Comparison of ENCODE assay signal across 26 cellular contexts in genomic region chr14:50026396-50026795, GRCh38.
"Had no signal": no experiment of that assay in that cellular context is flagged by ENCODE, and none has a peak within 500 bp of the region (broad histone marks: within the 10 kb centered on the region; RNA-seq: fewer than 3 reads in every experiment).

No MANE protein-coding gene starts in this region.

- DNase-seq: activated B cell treated with CpG ODN at 0.5 μM for 24 hours; activated CD8-positive, alpha-beta memory T cell treated with anti-CD3 and anti-CD28 coated beads for 24 hours; activated effector memory CD4-positive, alpha-beta T cell treated with anti-CD3 and anti-CD28 coated beads, Interleukin-2, amount 50 U/mL, for 16 hours; activated naive CD8-positive, alpha-beta T cell treated with anti-CD3 and anti-CD28 coated beads for 36 hours; activated naive CD8-positive, alpha-beta T cell treated with anti-CD3 and anti-CD28 coated beads, Interleukin-2, amount 50 U/mL, for 24 hours; activated T-cell treated with anti-CD3 and anti-CD28 coated beads, Interleukin-2, amount 50 U/mL, for 4 hours; amygdala; aorta; central memory CD4-positive, alpha-beta T cell; cerebellar nuclear complex; colonic mucosa; effector CD8-positive, alpha-beta T cell; glutamatergic neuron; T-helper 1 cell; T-helper 17 cell; T1000 had no signal

- H3K27ac Mint-ChIP-seq: activated B cell treated with CpG ODN at 0.5 μM for 24 hours; activated CD4-positive, alpha-beta memory T cell treated with anti-CD3 and anti-CD28 coated beads for 36 hours; activated naive CD4-positive, alpha-beta T cell treated with anti-CD3 and anti-CD28 coated beads for 36 hours; activated naive CD8-positive, alpha-beta T cell treated with anti-CD3 and anti-CD28 coated beads, Interleukin-2, amount 50 U/mL, for 24 hours; activated T-helper 2 cell treated with anti-CD3 and anti-CD28 coated beads, Interferon-gamma antibody, Interleukin-2, Interleukin-4, amounts not matched to agents 10 μg/mL and 5 μg/mL and 100 μg/mL, durations not matched to agents 14 hours and 24 hours and 36 hours; T-helper 17 cell had no signal

- ATAC-seq: activated CD4-positive, CD25-positive, alpha-beta regulatory T cell treated with anti-CD3 and anti-CD28 coated beads, Interleukin-2, amount 50 U/mL, for 24 hours; activated naive CD8-positive, alpha-beta T cell treated with anti-CD3 and anti-CD28 coated beads, Interleukin-2, amount 50 U/mL, for 24 hours; activated T-cell treated with anti-CD3 and anti-CD28 coated beads, Interleukin-2, amount 50 U/mL, for 4 hours; body of pancreas; esophagus mucosa; T-helper 17 cell had no signal

- H3K4me3 Mint-ChIP-seq: activated B cell treated with CpG ODN at 0.5 μM for 24 hours; activated CD4-positive, alpha-beta memory T cell treated with anti-CD3 and anti-CD28 coated beads for 36 hours; activated naive CD4-positive, alpha-beta T cell treated with anti-CD3 and anti-CD28 coated beads for 36 hours; activated naive CD4-positive, alpha-beta T cell treated with anti-CD3 and anti-CD28 coated beads, Interleukin-2, amount 50 U/mL, for 24 hours; activated naive CD8-positive, alpha-beta T cell treated with anti-CD3 and anti-CD28 coated beads for 36 hours; activated naive CD8-positive, alpha-beta T cell treated with anti-CD3 and anti-CD28 coated beads, Interleukin-2, amount 50 U/mL, for 24 hours; activated T-cell treated with anti-CD3 and anti-CD28 coated beads, Interleukin-2, amount 50 U/mL, for 4 hours; T-helper 17 cell; T-helper 2 cell treated with Interferon-gamma antibody and Interleukin-4, amounts not matched to agents 5 μg/mL and 100 μg/mL, for 36 hours had no signal

- FAIRE-seq: endometrium, endothelial cell of umbilical vein had no signal

- H3K27me3 Mint-ChIP-seq: activated B cell treated with CpG ODN at 0.5 μM for 24 hours; activated CD4-positive, alpha-beta memory T cell treated with anti-CD3 and anti-CD28 coated beads for 36 hours; activated naive CD4-positive, alpha-beta T cell treated with anti-CD3 and anti-CD28 coated beads, Interleukin-2, amount 50 U/mL, for 24 hours; activated naive CD8-positive, alpha-beta T cell treated with anti-CD3 and anti-CD28 coated beads for 36 hours; activated naive CD8-positive, alpha-beta T cell treated with anti-CD3 and anti-CD28 coated beads, Interleukin-2, amount 50 U/mL, for 24 hours; T-helper 17 cell had no signal
